In the genomic region with DNA sequence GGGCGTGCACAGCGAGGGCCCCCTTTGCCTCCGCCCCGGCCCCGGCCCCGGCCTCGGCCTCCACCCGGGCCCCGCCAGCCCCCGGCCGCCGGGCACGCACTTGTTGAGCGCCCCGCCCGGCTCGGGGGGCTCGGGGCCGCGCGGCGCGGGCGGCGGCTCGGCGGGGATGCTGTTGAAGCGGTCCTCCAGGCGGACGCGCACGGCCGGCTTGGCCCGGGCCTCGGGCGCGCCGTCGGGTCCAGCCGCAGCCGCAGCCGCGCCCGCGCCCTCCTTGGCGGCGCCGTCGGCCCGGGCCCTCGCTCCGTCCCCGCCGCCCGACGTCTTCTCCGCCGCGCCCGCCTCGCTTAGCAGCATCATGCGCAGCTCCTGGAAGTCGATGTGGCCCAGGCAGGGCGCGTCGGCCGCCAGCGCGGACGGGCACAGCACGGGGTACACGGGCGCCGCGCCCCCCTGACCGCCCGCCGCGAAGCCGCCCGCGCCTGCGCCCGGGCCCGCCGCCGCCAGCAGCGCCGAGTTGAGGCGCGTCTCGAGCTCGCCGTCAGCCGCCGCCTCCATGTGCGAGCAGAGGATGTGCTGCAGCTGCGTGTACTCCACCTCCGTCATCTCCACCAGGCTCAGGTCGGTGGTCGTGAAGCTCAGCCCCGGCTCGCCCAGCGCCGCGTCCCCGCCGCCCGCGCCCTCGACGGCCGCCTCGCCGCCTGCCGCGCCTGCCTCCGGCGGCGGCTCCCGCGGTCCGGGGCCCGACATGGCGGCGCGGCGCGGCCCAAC, we compare ENCODE assay signal across 1 cellular context.
A peak's percentile ranks its signal among the peaks of the same experiment; 100 is the strongest.
TF ChIP-seq lines count a peak whose summit lies in the region.

No MANE protein-coding gene starts in this region.

TF ChIP-seq in HepG2, 621 proteins besides CTCF, POLR2A, EP300 and RAD21 (continued from another document):
- TF ChIP-seq, protein P1, sequence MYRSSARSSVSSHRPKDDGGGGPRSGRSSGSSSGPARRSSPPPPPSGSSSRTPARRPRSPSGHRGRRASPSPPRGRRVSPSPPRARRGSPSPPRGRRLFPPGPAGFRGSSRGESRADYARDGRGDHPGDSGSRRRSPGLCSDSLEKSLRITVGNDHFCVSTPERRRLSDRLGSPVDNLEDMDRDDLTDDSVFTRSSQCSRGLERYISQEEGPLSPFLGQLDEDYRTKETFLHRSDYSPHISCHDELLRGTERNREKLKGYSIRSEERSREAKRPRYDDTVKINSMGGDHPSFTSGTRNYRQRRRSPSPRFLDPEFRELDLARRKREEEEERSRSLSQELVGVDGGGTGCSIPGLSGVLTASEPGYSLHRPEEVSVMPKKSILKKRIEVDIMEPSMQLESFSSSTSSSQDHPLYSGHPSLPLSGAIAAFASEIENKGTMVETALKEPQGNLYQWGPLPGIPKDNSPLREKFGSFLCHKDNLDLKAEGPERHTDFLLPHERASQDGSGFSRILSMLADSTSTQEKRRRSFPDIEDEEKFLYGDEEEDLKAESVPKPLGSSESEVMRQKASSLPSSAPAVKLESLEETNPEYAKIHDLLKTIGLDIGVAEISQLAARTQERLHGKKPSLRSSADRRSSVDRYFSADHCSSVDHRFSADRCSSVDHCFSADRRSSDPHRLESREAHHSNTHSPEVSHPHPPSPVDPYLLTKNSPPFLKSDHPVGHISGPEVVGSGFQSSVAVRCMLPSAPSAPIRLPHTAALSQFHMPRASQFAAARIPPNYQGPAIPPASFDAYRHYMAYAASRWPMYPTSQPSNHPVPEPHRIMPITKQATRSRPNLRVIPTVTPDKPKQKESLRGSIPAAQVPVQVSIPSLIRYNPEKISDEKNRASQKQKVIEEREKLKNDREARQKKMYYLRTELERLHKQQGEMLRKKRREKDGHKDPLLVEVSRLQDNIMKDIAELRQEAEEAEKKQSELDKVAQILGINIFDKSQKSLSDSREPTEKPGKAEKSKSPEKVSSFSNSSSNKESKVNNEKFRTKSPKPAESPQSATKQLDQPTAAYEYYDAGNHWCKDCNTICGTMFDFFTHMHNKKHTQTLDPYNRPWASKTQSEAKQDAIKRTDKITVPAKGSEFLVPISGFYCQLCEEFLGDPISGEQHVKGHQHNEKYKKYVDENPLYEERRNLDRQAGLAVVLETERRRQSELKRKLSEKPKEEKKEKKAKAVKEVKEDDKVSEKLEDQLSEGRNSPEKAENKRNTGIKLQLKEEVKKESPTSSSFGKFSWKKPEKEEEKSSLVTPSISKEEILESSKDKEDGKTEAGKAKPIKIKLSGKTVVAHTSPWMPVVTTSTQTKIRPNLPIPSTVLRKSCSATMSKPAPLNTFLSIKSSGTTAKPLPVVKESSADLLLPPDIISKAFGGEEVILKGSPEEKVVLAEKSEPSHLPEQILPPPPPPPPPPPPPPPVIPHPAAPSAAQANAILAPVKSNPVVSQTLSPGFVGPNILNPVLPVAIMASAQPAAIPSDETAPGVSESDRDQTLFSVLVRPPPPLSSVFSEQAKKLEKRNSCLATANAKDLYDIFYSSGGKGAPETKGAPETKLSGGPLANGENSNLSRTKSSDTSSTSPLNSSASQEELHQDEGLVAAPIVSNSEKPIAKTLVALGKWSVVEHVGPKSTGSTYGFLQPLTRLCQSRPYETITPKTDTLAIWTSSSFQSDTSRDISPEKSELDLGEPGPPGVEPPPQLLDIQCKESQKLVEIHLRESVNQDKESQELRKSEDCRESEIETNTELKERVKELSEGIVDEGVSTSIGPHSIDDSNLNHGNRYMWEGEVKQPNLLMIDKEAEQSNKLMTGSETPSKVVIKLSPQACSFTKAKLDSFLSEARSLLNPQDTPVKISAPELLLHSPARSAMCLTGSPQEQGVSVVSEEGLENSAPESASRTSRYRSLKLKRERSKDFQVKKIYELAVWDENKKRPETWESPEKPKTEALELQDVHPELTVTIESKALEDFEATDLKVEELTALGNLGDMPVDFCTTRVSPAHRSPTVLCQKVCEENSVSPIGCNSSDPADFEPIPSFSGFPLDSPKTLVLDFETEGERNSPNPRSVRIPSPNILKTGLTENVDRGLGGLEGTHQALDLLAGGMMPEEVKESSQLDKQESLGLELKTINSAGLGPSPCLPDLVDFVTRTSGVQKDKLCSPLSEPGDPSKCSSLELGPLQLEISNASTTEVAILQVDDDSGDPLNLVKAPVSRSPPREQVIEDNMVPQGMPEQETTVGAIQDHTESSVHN (CRISPR knock-in tag; IDR thresholded peaks at IDR 0.05) = no peak
- TF ChIP-seq E2F2 (CRISPR knock-in tag; IDR thresholded peaks at IDR 0.05; ENCODE audit: borderline replicate concordance) (no peak), ZFYVE20 (CRISPR knock-in tag; IDR thresholded peaks at IDR 0.05; ENCODE audit: borderline replicate concordance, low read depth) (0 out of 2 replicates have a peak, but pooled peaks have one; percentile 59), ZNF567 (CRISPR knock-in tag; IDR thresholded peaks at IDR 0.05; ENCODE audit: borderline replicate concordance) (no peak), FOXO1 (CRISPR knock-in tag; IDR thresholded peaks at IDR 0.05) (0 out of 2 replicates have a peak, but pooled peaks have one; percentile 9), DZIP1 (CRISPR knock-in tag; IDR thresholded peaks at IDR 0.05) (no peak), ZNF331 (CRISPR knock-in tag; IDR thresholded peaks at IDR 0.05) (0 out of 2 replicates have a peak, but pooled peaks have one; percentile 35), ZNF616 (CRISPR knock-in tag; IDR thresholded peaks at IDR 0.05; ENCODE audit: low read depth) (peak; percentile 76; the same call in 1 of the 2 replicates), ZNF552 (CRISPR knock-in tag; IDR thresholded peaks at IDR 0.05; ENCODE audit: borderline replicate concordance) (no peak), SRSF9 (IDR thresholded peaks at IDR 0.05; ENCODE audit: borderline replicate concordance, insufficient read depth, low read depth, low read length, poor library complexity, severe bottlenecking) (no peak), ZNF770 (CRISPR knock-in tag; IDR thresholded peaks at IDR 0.05) (no peak), GTF3A (CRISPR knock-in tag; conservative IDR thresholded peaks at IDR 0.05) (no peak), ZNF83 (CRISPR knock-in tag; IDR thresholded peaks at IDR 0.05; ENCODE audit: borderline replicate concordance) (no peak), ZNF557 (CRISPR knock-in tag; IDR thresholded peaks at IDR 0.05) (no peak), KAT8 (CRISPR knock-in tag; IDR thresholded peaks at IDR 0.05) (no peak), MIXL1 (CRISPR knock-in tag; IDR thresholded peaks at IDR 0.05) (no peak), RELA (CRISPR knock-in tag; IDR thresholded peaks at IDR 0.05) (no peak), ZNF792 (CRISPR knock-in tag; IDR thresholded peaks at IDR 0.05) (no peak), ZNF777 (CRISPR knock-in tag; IDR thresholded peaks at IDR 0.05) (peak; percentile 96), RFXANK (CRISPR knock-in tag; IDR thresholded peaks at IDR 0.05) (no peak), MXI1 (IDR thresholded peaks at IDR 0.05; ENCODE audit: borderline replicate concordance, low read depth, low read length) (0 out of 3 replicates have a peak, but pooled peaks have one; percentile 27), DDIT3 (CRISPR knock-in tag; IDR thresholded peaks at IDR 0.05) (no peak), MXD3 (CRISPR knock-in tag; IDR thresholded peaks at IDR 0.05) (no peak; the same call in 1 of the 2 replicates), ZNF333 (CRISPR knock-in tag; IDR thresholded peaks at IDR 0.05; ENCODE audit: borderline replicate concordance) (0 out of 2 replicates have a peak, but pooled peaks have one; percentile 47)
- TF ChIP-seq, protein P2, sequence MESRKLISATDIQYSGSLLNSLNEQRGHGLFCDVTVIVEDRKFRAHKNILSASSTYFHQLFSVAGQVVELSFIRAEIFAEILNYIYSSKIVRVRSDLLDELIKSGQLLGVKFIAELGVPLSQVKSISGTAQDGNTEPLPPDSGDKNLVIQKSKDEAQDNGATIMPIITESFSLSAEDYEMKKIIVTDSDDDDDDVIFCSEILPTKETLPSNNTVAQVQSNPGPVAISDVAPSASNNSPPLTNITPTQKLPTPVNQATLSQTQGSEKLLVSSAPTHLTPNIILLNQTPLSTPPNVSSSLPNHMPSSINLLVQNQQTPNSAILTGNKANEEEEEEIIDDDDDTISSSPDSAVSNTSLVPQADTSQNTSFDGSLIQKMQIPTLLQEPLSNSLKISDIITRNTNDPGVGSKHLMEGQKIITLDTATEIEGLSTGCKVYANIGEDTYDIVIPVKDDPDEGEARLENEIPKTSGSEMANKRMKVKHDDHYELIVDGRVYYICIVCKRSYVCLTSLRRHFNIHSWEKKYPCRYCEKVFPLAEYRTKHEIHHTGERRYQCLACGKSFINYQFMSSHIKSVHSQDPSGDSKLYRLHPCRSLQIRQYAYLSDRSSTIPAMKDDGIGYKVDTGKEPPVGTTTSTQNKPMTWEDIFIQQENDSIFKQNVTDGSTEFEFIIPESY (CRISPR knock-in tag; IDR thresholded peaks at IDR 0.05) = no peak
- TF ChIP-seq, protein P3, sequence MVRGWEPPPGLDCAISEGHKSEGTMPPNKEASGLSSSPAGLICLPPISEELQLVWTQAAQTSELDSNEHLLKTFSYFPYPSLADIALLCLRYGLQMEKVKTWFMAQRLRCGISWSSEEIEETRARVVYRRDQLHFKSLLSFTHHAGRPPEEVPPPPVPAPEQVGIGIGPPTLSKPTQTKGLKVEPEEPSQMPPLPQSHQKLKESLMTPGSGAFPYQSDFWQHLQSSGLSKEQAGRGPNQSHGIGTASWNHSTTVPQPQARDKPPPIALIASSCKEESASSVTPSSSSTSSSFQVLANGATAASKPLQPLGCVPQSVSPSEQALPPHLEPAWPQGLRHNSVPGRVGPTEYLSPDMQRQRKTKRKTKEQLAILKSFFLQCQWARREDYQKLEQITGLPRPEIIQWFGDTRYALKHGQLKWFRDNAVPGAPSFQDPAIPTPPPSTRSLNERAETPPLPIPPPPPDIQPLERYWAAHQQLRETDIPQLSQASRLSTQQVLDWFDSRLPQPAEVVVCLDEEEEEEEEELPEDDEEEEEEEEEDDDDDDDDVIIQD (CRISPR knock-in tag; IDR thresholded peaks at IDR 0.05; ENCODE audit: low read depth) = no peak
- TF ChIP-seq, protein P4, sequence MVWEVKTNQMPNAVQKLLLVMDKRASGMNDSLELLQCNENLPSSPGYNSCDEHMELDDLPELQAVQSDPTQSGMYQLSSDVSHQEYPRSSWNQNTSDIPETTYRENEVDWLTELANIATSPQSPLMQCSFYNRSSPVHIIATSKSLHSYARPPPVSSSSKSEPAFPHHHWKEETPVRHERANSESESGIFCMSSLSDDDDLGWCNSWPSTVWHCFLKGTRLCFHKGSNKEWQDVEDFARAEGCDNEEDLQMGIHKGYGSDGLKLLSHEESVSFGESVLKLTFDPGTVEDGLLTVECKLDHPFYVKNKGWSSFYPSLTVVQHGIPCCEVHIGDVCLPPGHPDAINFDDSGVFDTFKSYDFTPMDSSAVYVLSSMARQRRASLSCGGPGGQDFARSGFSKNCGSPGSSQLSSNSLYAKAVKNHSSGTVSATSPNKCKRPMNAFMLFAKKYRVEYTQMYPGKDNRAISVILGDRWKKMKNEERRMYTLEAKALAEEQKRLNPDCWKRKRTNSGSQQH (CRISPR knock-in tag; IDR thresholded peaks at IDR 0.05; ENCODE audit: low read depth) = peak; percentile 67; the same call in 1 of the 2 replicates
- TF ChIP-seq, protein P5, sequence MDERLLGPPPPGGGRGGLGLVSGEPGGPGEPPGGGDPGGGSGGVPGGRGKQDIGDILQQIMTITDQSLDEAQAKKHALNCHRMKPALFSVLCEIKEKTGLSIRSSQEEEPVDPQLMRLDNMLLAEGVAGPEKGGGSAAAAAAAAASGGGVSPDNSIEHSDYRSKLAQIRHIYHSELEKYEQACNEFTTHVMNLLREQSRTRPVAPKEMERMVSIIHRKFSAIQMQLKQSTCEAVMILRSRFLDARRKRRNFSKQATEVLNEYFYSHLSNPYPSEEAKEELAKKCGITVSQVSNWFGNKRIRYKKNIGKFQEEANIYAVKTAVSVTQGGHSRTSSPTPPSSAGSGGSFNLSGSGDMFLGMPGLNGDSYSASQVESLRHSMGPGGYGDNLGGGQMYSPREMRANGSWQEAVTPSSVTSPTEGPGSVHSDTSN (CRISPR knock-in tag; IDR thresholded peaks at IDR 0.05) = no peak
